Comparison of ENCODE assay signal across 15 cellular contexts in genomic region chr6:137099689-137100398, GRCh38. TPM values are rescaled to one million over a fixed set of nuclear protein-coding genes. Genes with fewer than 3 reads are reported as not detected.
DNase-seq lines count a peak whose midpoint lies in the region; ATAC-seq and TF ChIP-seq lines count a peak whose summit lies in the region.
"Had no signal": no experiment of that assay in that cellular context is flagged by ENCODE, and none has a peak within 500 bp of the region (broad histone marks: within the 10 kb centered on the region; RNA-seq: fewer than 3 reads in every experiment).

No MANE protein-coding gene starts in this region.

- no peak overlapping the region for H3K23ac ChIP-seq in H9 (ENCODE audit: insufficient read length, low read depth, low read length)

- H2BK120ac ChIP-seq in H9 (ENCODE audit: low read depth, low read length, poor library complexity, severe bottlenecking), result no peak overlapping the region

- H3K79me2 ChIP-seq in H9 (ENCODE audit: insufficient read depth, low read length), result no peaks in the 10 kb centered on the region

- H3T11ph ChIP-seq in H9 (ENCODE audit: low read length), result no peak overlapping the region

- DNase-seq in GM13976 (ENCODE audit: low spot score) (peak; percentile 33), activated B cell treated with CpG ODN at 0.5 μM for 24 hours (no peak), progenitor cell of endocrine pancreas (ENCODE audit: low spot score, unreplicated experiment) (no peak), H9 (no peak), NCI-H446 treated with DMSO at 0.1 percent for 48 hours (lab: John Stamatoyannopoulos, UW) (no peak), NCI-H146 treated with DMSO at 0.1 percent for 48 hours (lab: John Stamatoyannopoulos, UW; ENCODE audit: unreplicated experiment) (no peak)
- DNase-seq: activated CD8-positive, alpha-beta memory T cell treated with anti-CD3 and anti-CD28 coated beads for 24 hours; activated effector memory CD4-positive, alpha-beta T cell treated with Interleukin-2 at 50 U/mL for 16 hours; amygdala; DMS153; NCI-H1694 treated with DMSO at 0.1 percent for 48 hours; substantia nigra had no signal

- no peaks in the 10 kb centered on the region for H3K9me3 ChIP-seq in H9 (ENCODE audit: control insufficient read depth, low read depth, low read length)

- no peaks in the 10 kb centered on the region for H4K20me1 ChIP-seq in H9 (ENCODE audit: control insufficient read depth, insufficient read depth, insufficient read length)

- intact Hi-C loops in activated B cell treated with CpG ODN at 0.5 μM for 24 hours (cut with micrococcal nuclease), result loop anchor here (5.0 to 10.0 kb wide), 3 partner anchors 455 to 1603 kb away; partner anchors contain the start of gene AHI1

- no peak overlapping the region for H4K5ac ChIP-seq in H9 (ENCODE audit: insufficient read length, low read depth, low read length)

- H3K4me3 Mint-ChIP-seq in activated B cell treated with CpG ODN at 0.5 μM for 24 hours (peak overlapping the region; percentile 17), progenitor cell of endocrine pancreas (ENCODE audit: low read depth) (no peak overlapping the region), H9 (no peak overlapping the region)

- TF ChIP-seq CTCF in GM13976 (IDR thresholded peaks at IDR 0.05; ENCODE audit: borderline replicate concordance, control extremely low read depth, extremely low read depth, insufficient read depth, missing control alignments), result no peak
- TF ChIP-seq CTCF in activated B cell treated with CpG ODN at 0.5 μM for 24 hours (IDR thresholded peaks at IDR 0.05), result no peak
- no peak for TF ChIP-seq CTCF in progenitor cell of endocrine pancreas (IDR thresholded peaks at IDR 0.05; ENCODE audit: unreplicated experiment)
- TF ChIP-seq CTCF in H9 (conservative IDR thresholded peaks at IDR 0.05), result no peak

- H3K18ac ChIP-seq in H9 (ENCODE audit: insufficient read length, low read depth, low read length), result no peak overlapping the region

- no peaks in the 10 kb centered on the region; the same call in 1 of the 2 replicates for H3K4me1 ChIP-seq in H9 (ENCODE audit: insufficient read depth, low read length)

- WGBS in H9 (ENCODE audit: extremely low coverage, insufficient read length, low lambda C conversion rate), result no CpG with 5 or more reads among the region's 8 CpGs

- H2AK5ac ChIP-seq in H9 (ENCODE audit: insufficient read length, low read length), result no peak overlapping the region

- no peak overlapping the region for H3K56ac ChIP-seq in H9 (ENCODE audit: insufficient read length, low read depth, low read length)

- no peak overlapping the region for H3K9ac ChIP-seq in H9 (ENCODE audit: extremely low read depth, insufficient read length, low read length)

- POLR2A ChIA-PET in activated B cell treated with CpG ODN at 0.5 μM for 24 hours (lab: Charles Lee), result interaction anchor here (0.7 kb wide), 3 partner anchors 52 to 162 kb away, joined by 3 to 6 read pairs (median 3); no protein-coding TSS in a partner anchor

- H3K79me1 ChIP-seq in H9 (ENCODE audit: insufficient read depth, low read depth, low read length, poor library complexity, severe bottlenecking), result no peaks in the 10 kb centered on the region

- H3K4ac ChIP-seq in H9 (ENCODE audit: low read depth, low read length), result no peak overlapping the region

- H3K27ac ChIP-seq in H9 (ENCODE audit: insufficient read length, low read depth, low read length), result no peak overlapping the region

- CTCF ChIA-PET in activated B cell treated with CpG ODN at 0.5 μM for 24 hours (lab: Charles Lee), result interaction anchor here (0.6 to 5.9 kb wide), 3 partner anchors 48 to 214 kb away, joined by 3 to 102 read pairs (median 5); no protein-coding TSS in a partner anchor

- ATAC-seq in HG02938 (IDR thresholded peaks at IDR 0.05; ENCODE audit: unreplicated experiment), result peak; percentile 17
- ATAC-seq in activated B cell treated with CpG ODN at 0.5 μM for 24 hours (ENCODE audit: low read depth), result peak; percentile 13
- no peak for ATAC-seq in GM19452 (IDR thresholded peaks at IDR 0.05; ENCODE audit: unreplicated experiment)
- ATAC-seq: Panc1 had no signal

- in situ Hi-C loops in GM13976 (cut with MboI; ENCODE audit: low sequenced_read_pairs, unreplicated experiment), result no loop called here

- H3K27ac Mint-ChIP-seq in activated B cell treated with CpG ODN at 0.5 μM for 24 hours, result peak overlapping the region; percentile 98
- H3K27ac Mint-ChIP-seq in progenitor cell of endocrine pancreas, result peak overlapping the region; percentile 1
- peak overlapping the region in 1 of 3 experiments; percentile 10; a peak in 3 of 7 replicates for H3K27ac Mint-ChIP-seq in H9

- H3K4me1 Mint-ChIP-seq in activated B cell treated with CpG ODN at 0.5 μM for 24 hours (peaks cover 93% of the 10 kb centered on the region), progenitor cell of endocrine pancreas (ENCODE audit: low read depth) (peaks cover 9% of the 10 kb centered on the region), H9 (peaks cover 23 to 24% of the 10 kb centered on the region in 2 experiments)

- no peak overlapping the region for H2AFZ ChIP-seq in H9 (ENCODE audit: low read length)

- H4K8ac ChIP-seq in H9 (replicated peaks; ENCODE audit: insufficient read length, low read depth, low read length), result no peak overlapping the region

- H3K14ac ChIP-seq in H9 (ENCODE audit: insufficient read depth, low read length), result no peak overlapping the region

- H3K27me3 ChIP-seq in H9 (ENCODE audit: insufficient read depth, low read length), result no peaks in the 10 kb centered on the region; the same call in 1 of the 2 replicates

- H3K23me2 ChIP-seq in H9 (ENCODE audit: insufficient read length, low read depth, low read length, poor library complexity, severe bottlenecking), result no peaks in the 10 kb centered on the region

- no peak overlapping the region for H2BK20ac ChIP-seq in H9 (ENCODE audit: low read depth, low read length, poor library complexity, severe bottlenecking)

- H3K4me2 ChIP-seq in H9 (ENCODE audit: insufficient read depth, insufficient read length, low read length), result no peak overlapping the region

- H3K27me3 Mint-ChIP-seq in activated B cell treated with CpG ODN at 0.5 μM for 24 hours, result no peaks in the 10 kb centered on the region
- no peaks in the 10 kb centered on the region for H3K27me3 Mint-ChIP-seq in progenitor cell of endocrine pancreas
- no peaks in the 10 kb centered on the region for H3K27me3 Mint-ChIP-seq in H9 (ENCODE audit: low read depth)

- H2BK5ac ChIP-seq in H9 (ENCODE audit: insufficient read length, low read length), result no peak overlapping the region

- H3K36me3 Mint-ChIP-seq in activated B cell treated with CpG ODN at 0.5 μM for 24 hours (ENCODE audit: low read depth) (no peaks in the 10 kb centered on the region), progenitor cell of endocrine pancreas (ENCODE audit: insufficient read depth) (no peaks in the 10 kb centered on the region), H9 (ENCODE audit: insufficient read depth in 1 of 3, low read depth in 3 of 3) (peaks cover 0 to 6% (median 2%) of the 10 kb centered on the region in 3 experiments; a peak in 3 of 7 replicates)

- H2BK15ac ChIP-seq in H9 (ENCODE audit: low read depth, low read length), result no peak overlapping the region

- peaks cover 2% of the 10 kb centered on the region for H3K9me3 Mint-ChIP-seq in activated B cell treated with CpG ODN at 0.5 μM for 24 hours
- no peaks in the 10 kb centered on the region for H3K9me3 Mint-ChIP-seq in progenitor cell of endocrine pancreas (ENCODE audit: low read depth)
- peaks cover 3 to 6% of the 10 kb centered on the region in 2 experiments; a peak in 2 of 5 replicates for H3K9me3 Mint-ChIP-seq in H9

- no peak overlapping the region for H2BK12ac ChIP-seq in H9 (ENCODE audit: insufficient read length, low read depth, low read length)

- H4K91ac ChIP-seq in H9 (ENCODE audit: insufficient read length, low read depth, low read length), result no peak overlapping the region

RNA-seq across cellular contexts. Expression of gene IL20RA, which starts 55.1 kb away (rescaled TPM):
- total RNA-seq in activated B cell treated with CpG ODN at 0.5 μM for 24 hours (not detected in 2 replicates), progenitor cell of endocrine pancreas (0.84 and 0.93 TPM in 2 replicates), H9 (2021) (0.55 and 0.74 TPM in 2 replicates)
